8 cellular contexts compared by ENCODE assay signal in the genomic region with DNA sequence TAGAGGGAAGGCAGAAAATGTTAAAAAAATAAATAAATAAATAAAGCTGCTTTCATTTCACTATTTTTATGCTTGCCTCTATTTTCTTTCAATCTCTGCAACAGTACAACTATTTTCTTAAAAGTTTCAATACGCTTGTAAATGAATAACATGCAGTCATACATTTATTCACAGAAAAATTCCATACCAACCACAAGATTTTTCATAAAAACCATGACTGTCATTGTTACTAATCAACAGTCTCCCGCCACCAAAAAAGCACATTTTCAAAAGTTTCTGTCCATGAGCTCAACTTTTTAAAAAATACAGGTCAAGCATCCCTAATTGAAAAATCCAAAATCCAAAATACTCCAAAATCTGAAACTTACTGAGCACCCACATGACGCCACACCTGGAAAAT. TPM values are rescaled to one million over a fixed set of nuclear protein-coding genes. Genes with fewer than 3 reads are reported as not detected.
DNase-seq lines count a peak whose midpoint lies in the region; ATAC-seq and TF ChIP-seq lines count a peak whose summit lies in the region.

No MANE protein-coding gene starts in this region.

- H2AFZ ChIP-seq in smooth muscle cell (ENCODE audit: low read depth), result no peak overlapping the region

- H3K4me3 ChIP-seq in coronary artery (peak overlapping the region; percentile 65), smooth muscle cell (peak overlapping the region; percentile 28)
- no peak overlapping the region for H3K4me3 ChIP-seq in CD8-positive, alpha-beta memory T cell (ENCODE audit: low read length)

- H3K27ac Mint-ChIP-seq in activated T-helper 2 cell treated with anti-CD3 and anti-CD28 coated beads, Interferon-gamma antibody, Interleukin-2, Interleukin-4, amounts not matched to agents 10 μg/mL and 5 μg/mL and 100 μg/mL, durations not matched to agents 14 hours and 24 hours and 36 hours, result no peak overlapping the region
- H3K27ac Mint-ChIP-seq in CD8-positive, alpha-beta memory T cell, result no peak overlapping the region

- no peaks in the 10 kb centered on the region for H3K9me3 Mint-ChIP-seq in activated T-helper 2 cell treated with anti-CD3 and anti-CD28 coated beads, Interferon-gamma antibody, Interleukin-2, Interleukin-4, amounts not matched to agents 10 μg/mL and 5 μg/mL and 100 μg/mL, durations not matched to agents 14 hours and 24 hours and 36 hours
- H3K9me3 Mint-ChIP-seq in CD8-positive, alpha-beta memory T cell, result peaks cover 0 to 2% (median 0%) of the 10 kb centered on the region in 5 donors

- CTCF ChIA-PET in CD8-positive, alpha-beta memory T cell (lab: Charles Lee), result no interaction called here

- 86% methylated on average over 3 of the region's 3 CpGs for WGBS in smooth muscle cell (ENCODE audit: low lambda C conversion rate)

- H3K36me3 ChIP-seq in smooth muscle cell (ENCODE audit: low read depth), result no peaks in the 10 kb centered on the region
- H3K36me3 ChIP-seq in CD8-positive, alpha-beta memory T cell (ENCODE audit: insufficient read depth, low read length), result no peaks in the 10 kb centered on the region

- H3K79me2 ChIP-seq in smooth muscle cell (ENCODE audit: low read depth), result peaks cover 83% of the 10 kb centered on the region

- no peaks in the 10 kb centered on the region for H3K9me3 ChIP-seq in smooth muscle cell (replicated peaks; ENCODE audit: low read depth)
- H3K9me3 ChIP-seq in CD8-positive, alpha-beta memory T cell (ENCODE audit: low read length), result no peaks in the 10 kb centered on the region

- TF ChIP-seq CTCF in coronary artery (IDR thresholded peaks at IDR 0.05) (no peak), smooth muscle cell (IDR thresholded peaks at IDR 0.05; ENCODE audit: borderline replicate concordance, insufficient read depth, poor library complexity, severe bottlenecking) (no peak)

- peaks cover 7% of the 10 kb centered on the region for H3K4me1 Mint-ChIP-seq in activated T-helper 2 cell treated with anti-CD3 and anti-CD28 coated beads, Interferon-gamma antibody, Interleukin-2, Interleukin-4, amounts not matched to agents 10 μg/mL and 5 μg/mL and 100 μg/mL, durations not matched to agents 14 hours and 24 hours and 36 hours (ENCODE audit: low read depth)
- H3K4me1 Mint-ChIP-seq in CD8-positive, alpha-beta memory T cell, result peaks cover 0 to 5% (median 4%) of the 10 kb centered on the region in 3 donors

- H3K27ac ChIP-seq in coronary artery (no peak overlapping the region), smooth muscle cell (ENCODE audit: low read depth) (no peak overlapping the region)
- no peak overlapping the region for H3K27ac ChIP-seq in CD8-positive, alpha-beta memory T cell (ENCODE audit: low read depth, low read length)

- POLR2A ChIA-PET in CD8-positive, alpha-beta memory T cell (lab: Charles Lee), result no interaction called here

- intact Hi-C loops in activated T-helper 2 cell treated with anti-CD3 and anti-CD28 coated beads, Interferon-gamma antibody, Interleukin-2, Interleukin-4, amounts not matched to agents 10 μg/mL and 5 μg/mL and 100 μg/mL, durations not matched to agents 14 hours and 24 hours and 36 hours (cut with micrococcal nuclease), result no loop called here

- H3F3A ChIP-seq in smooth muscle cell (ENCODE audit: low read depth), result no peaks in the 10 kb centered on the region

- H3K4me3 Mint-ChIP-seq in activated T-helper 2 cell treated with anti-CD3 and anti-CD28 coated beads, Interferon-gamma antibody, Interleukin-2, Interleukin-4, amounts not matched to agents 10 μg/mL and 5 μg/mL and 100 μg/mL, durations not matched to agents 14 hours and 24 hours and 36 hours (ENCODE audit: low read depth), result no peak overlapping the region
- no peak overlapping the region for H3K4me3 Mint-ChIP-seq in CD8-positive, alpha-beta memory T cell

- H3K4me2 ChIP-seq in smooth muscle cell, result peak overlapping the region; percentile 70

- peaks cover 83% of the 10 kb centered on the region for H4K20me1 ChIP-seq in smooth muscle cell (ENCODE audit: low read depth)

- no peaks in the 10 kb centered on the region for H3K36me3 Mint-ChIP-seq in activated T-helper 2 cell treated with anti-CD3 and anti-CD28 coated beads, Interferon-gamma antibody, Interleukin-2, Interleukin-4, amounts not matched to agents 10 μg/mL and 5 μg/mL and 100 μg/mL, durations not matched to agents 14 hours and 24 hours and 36 hours (ENCODE audit: low read depth)
- H3K36me3 Mint-ChIP-seq in CD8-positive, alpha-beta memory T cell, result no peaks in the 10 kb centered on the region

- peaks cover 18% of the 10 kb centered on the region for H3K4me1 ChIP-seq in smooth muscle cell (ENCODE audit: low read depth)
- no peaks in the 10 kb centered on the region for H3K4me1 ChIP-seq in CD8-positive, alpha-beta memory T cell (ENCODE audit: insufficient read depth, low read length)

- no peaks in the 10 kb centered on the region for H3K27me3 ChIP-seq in smooth muscle cell (ENCODE audit: low read depth)
- H3K27me3 ChIP-seq in CD8-positive, alpha-beta memory T cell (ENCODE audit: insufficient read depth, low read length, poor library complexity, severe bottlenecking), result peaks cover 3% of the 10 kb centered on the region

- DNase-seq in coronary artery (ENCODE audit: low spot score) (no peak), smooth muscle cell (lab: John Stamatoyannopoulos, UW; ENCODE audit: unreplicated experiment) (no peak), mesenteric fat pad (ENCODE audit: low spot score) (no peak), activated gamma-delta T cell (lab: John Stamatoyannopoulos, UW) (no peak)
- no peak for DNase-seq in activated T-helper 2 cell treated with anti-CD3 and anti-CD28 coated beads, Interferon-gamma antibody, Interleukin-2, Interleukin-4, amounts not matched to agents 10 μg/mL and 5 μg/mL and 100 μg/mL, durations not matched to agents 14 hours and 24 hours and 36 hours (ENCODE audit: low spot score)
- DNase-seq in CD8-positive, alpha-beta memory T cell, result no peak

- ATAC-seq in GM19372 (IDR thresholded peaks at IDR 0.05; ENCODE audit: low read depth, unreplicated experiment) (peak; percentile 24), HG03060 (IDR thresholded peaks at IDR 0.05; ENCODE audit: low read depth, unreplicated experiment) (peak; percentile 23)

- no peak overlapping the region for H3K9ac ChIP-seq in smooth muscle cell (ENCODE audit: low read depth)

- H3K27me3 Mint-ChIP-seq in activated T-helper 2 cell treated with anti-CD3 and anti-CD28 coated beads, Interferon-gamma antibody, Interleukin-2, Interleukin-4, amounts not matched to agents 10 μg/mL and 5 μg/mL and 100 μg/mL, durations not matched to agents 14 hours and 24 hours and 36 hours (ENCODE audit: low read depth), result peaks cover 53% of the 10 kb centered on the region
- H3K27me3 Mint-ChIP-seq in CD8-positive, alpha-beta memory T cell, result peaks cover 28 to 48% of the 10 kb centered on the region in 2 donors

RNA-seq across cellular contexts. Expression of a gene that starts 5.3 kb away (rescaled TPM):
- total RNA-seq in smooth muscle cell (26.0 and 29.6 TPM in 2 replicates), mesenteric fat pad (27.7 TPM)
- polyA plus RNA-seq in smooth muscle cell, result 16.5 and 17.5 TPM in 2 replicates
- total RNA-seq in activated T-helper 2 cell treated with anti-CD3 and anti-CD28 coated beads, Interferon-gamma antibody, Interleukin-2, Interleukin-4, amounts not matched to agents 10 μg/mL and 5 μg/mL and 100 μg/mL, durations not matched to agents 14 hours and 24 hours and 36 hours, result 1.4 and 2.0 TPM in 2 replicates
- under 1 TPM; 0.27 to 0.46 TPM for total RNA-seq in CD8-positive, alpha-beta memory T cell
- polyA plus RNA-seq in CD8-positive, alpha-beta memory T cell, result not detected
